8 cellular contexts compared by ENCODE assay signal in the genomic region with DNA sequence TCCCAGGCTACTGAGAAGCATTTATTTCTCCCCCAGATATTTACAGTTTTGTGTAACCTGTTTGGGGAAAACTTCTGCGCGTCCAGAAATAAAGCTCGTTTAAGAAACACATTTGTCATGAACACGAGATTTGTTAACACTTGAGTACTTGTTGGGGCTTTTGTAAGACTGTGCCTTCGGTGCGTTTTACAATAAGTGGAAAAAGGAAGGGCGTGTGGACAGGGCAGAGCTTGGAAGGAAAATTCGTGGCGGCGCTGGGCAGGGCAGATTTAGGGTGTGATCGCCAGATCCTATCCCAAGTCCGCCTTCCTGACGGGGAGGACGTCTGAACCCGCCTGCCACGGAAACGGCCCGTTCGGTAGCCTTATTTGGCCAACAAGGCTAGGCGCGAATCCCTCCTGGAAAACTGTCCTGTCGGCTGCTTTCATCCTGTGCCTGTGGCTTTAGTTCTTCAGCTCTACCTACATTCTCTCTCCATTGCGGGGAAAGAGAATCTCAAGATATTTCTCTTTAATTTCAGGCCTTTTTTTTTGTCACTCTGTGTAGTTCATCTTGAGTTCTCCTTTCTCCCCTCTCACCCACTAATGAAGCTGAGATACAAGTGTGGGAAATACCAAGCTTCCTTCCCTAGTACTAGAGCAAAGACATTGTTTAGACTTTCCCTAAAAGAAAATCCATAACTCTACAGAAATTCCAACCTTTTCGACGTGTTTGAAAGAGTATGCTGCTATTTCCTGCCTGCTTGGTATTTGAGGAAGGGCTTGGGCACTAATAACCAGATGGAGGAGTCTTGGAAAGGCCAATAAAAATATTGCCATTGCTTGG. TPM values are rescaled to one million over a fixed set of nuclear protein-coding genes. Genes with fewer than 3 reads are reported as not detected.
DNase-seq lines count a peak whose midpoint lies in the region; ATAC-seq and TF ChIP-seq lines count a peak whose summit lies in the region.

No MANE protein-coding gene starts in this region.

- peak overlapping the region; percentile 90 to 99 for H3K4me3 Mint-ChIP-seq in activated T-cell treated with anti-CD3 and anti-CD28 coated beads, Interleukin-2, amount 50 U/mL, for 72 hours
- H3K4me3 Mint-ChIP-seq in naive thymus-derived CD4-positive, alpha-beta T cell: peak overlapping the region; percentile 87 to 95 (median 92)

- H3K4me3 ChIP-seq in GM08714 (ENCODE audit: low read length) (peak overlapping the region; percentile 82), upper lobe of right lung (peak overlapping the region; percentile 96)
- H3K4me3 ChIP-seq in naive thymus-derived CD4-positive, alpha-beta T cell (ENCODE audit: low read length): peak overlapping the region; percentile 78

- peaks cover 13% of the 10 kb centered on the region for H3K27me3 Mint-ChIP-seq in activated T-cell treated with anti-CD3 and anti-CD28 coated beads, Interleukin-2, amount 50 U/mL, for 72 hours (ENCODE audit: low read depth)
- H3K27me3 Mint-ChIP-seq in naive thymus-derived CD4-positive, alpha-beta T cell: peaks cover 5 to 35% (median 13%) of the 10 kb centered on the region in 5 donors

- peaks cover 0 to 2% of the 10 kb centered on the region in 2 donors for H3K36me3 Mint-ChIP-seq in activated T-cell treated with anti-CD3 and anti-CD28 coated beads, Interleukin-2, amount 50 U/mL, for 72 hours (ENCODE audit: insufficient read depth in 2 of 2)
- H3K36me3 Mint-ChIP-seq in naive thymus-derived CD4-positive, alpha-beta T cell: peaks cover 0 to 7% (median 0%) of the 10 kb centered on the region in 5 donors

- H3K27me3 ChIP-seq in naive thymus-derived CD4-positive, alpha-beta T cell (ENCODE audit: control insufficient read depth in 2 of 2, insufficient read depth in 2 of 2, low read length in 2 of 2): peaks cover 0 to 3% of the 10 kb centered on the region in 2 donors
- H3K27me3 ChIP-seq in upper lobe of right lung: no peaks in the 10 kb centered on the region

- no peak for TF ChIP-seq CTCF in upper lobe of right lung (IDR thresholded peaks at IDR 0.05)

- H3K9me3 ChIP-seq in naive thymus-derived CD4-positive, alpha-beta T cell (ENCODE audit: control insufficient read depth in 2 of 3, low read length in 3 of 3): no peaks in the 10 kb centered on the region
- no peaks in the 10 kb centered on the region for H3K9me3 ChIP-seq in upper lobe of right lung

- peak; percentile 56 for DNase-seq in HEK293T (ENCODE audit: extremely low spot score)
- peak; percentile 38 to 64 for DNase-seq in NCI-H526 (lab: John Stamatoyannopoulos, UW)
- peak; percentile 15 to 18 for DNase-seq in activated T-cell treated with anti-CD3 and anti-CD28 coated beads, Interleukin-2, amount 50 U/mL, for 72 hours
- DNase-seq in fibroblast of the conjunctiva (ENCODE audit: low read depth): peak; percentile 77
- DNase-seq in naive thymus-derived CD4-positive, alpha-beta T cell: peak in 4 of 9 donors; percentile 9 to 22 (median 14)
- peak; percentile 87 for DNase-seq in upper lobe of right lung
- no peak for DNase-seq in KG1 (lab: John Stamatoyannopoulos, UW)

- intact Hi-C loops in naive thymus-derived CD4-positive, alpha-beta T cell (cut with micrococcal nuclease): loop anchor here (5.0 kb wide), 2 partner anchors 45 to 635 kb away; no protein-coding TSS in a partner anchor
- intact Hi-C loops in upper lobe of right lung (cut with DNase I): no loop called here

- H3K36me3 ChIP-seq in naive thymus-derived CD4-positive, alpha-beta T cell (ENCODE audit: control insufficient read depth in 2 of 3, insufficient read depth in 3 of 3, low read length in 3 of 3): peaks cover 0 to 2% (median 0%) of the 10 kb centered on the region in 3 experiments
- peaks cover 15% of the 10 kb centered on the region for H3K36me3 ChIP-seq in upper lobe of right lung

- H3K4me1 Mint-ChIP-seq in activated T-cell treated with anti-CD3 and anti-CD28 coated beads, Interleukin-2, amount 50 U/mL, for 72 hours (ENCODE audit: low read depth): peaks cover 22% of the 10 kb centered on the region
- peaks cover 19 to 36% (median 31%) of the 10 kb centered on the region in 7 donors for H3K4me1 Mint-ChIP-seq in naive thymus-derived CD4-positive, alpha-beta T cell

- H3K9me3 Mint-ChIP-seq in activated T-cell treated with anti-CD3 and anti-CD28 coated beads, Interleukin-2, amount 50 U/mL, for 72 hours: no peaks in the 10 kb centered on the region
- H3K9me3 Mint-ChIP-seq in naive thymus-derived CD4-positive, alpha-beta T cell: peaks cover 0 to 3% (median 0%) of the 10 kb centered on the region in 11 donors

- POLR2A ChIA-PET in HEK293T (lab: Yijun Ruan, JAX): interaction anchor here (0.6 to 1.1 kb wide), 3 partner anchors 66 to 119 kb away, joined by 3 read pairs; no protein-coding TSS in a partner anchor
- POLR2A ChIA-PET in naive thymus-derived CD4-positive, alpha-beta T cell (lab: Charles Lee): no interaction called here

- H3K4me1 ChIP-seq in naive thymus-derived CD4-positive, alpha-beta T cell (ENCODE audit: control insufficient read depth in 2 of 2, insufficient read depth in 2 of 2, low read length in 2 of 2): peaks cover 5 to 17% of the 10 kb centered on the region in 2 donors
- peaks cover 16% of the 10 kb centered on the region for H3K4me1 ChIP-seq in upper lobe of right lung

- ATAC-seq in activated T-cell treated with anti-CD3 and anti-CD28 coated beads, Interleukin-2, amount 50 U/mL, for 72 hours (replicated peaks in 1 of 2): no peak
- no peak for ATAC-seq in naive thymus-derived CD4-positive, alpha-beta T cell
- peak; percentile 84 for ATAC-seq in upper lobe of right lung

- no peak overlapping the region for H3K27ac Mint-ChIP-seq in activated T-cell treated with anti-CD3 and anti-CD28 coated beads, Interleukin-2, amount 50 U/mL, for 72 hours
- H3K27ac Mint-ChIP-seq in naive thymus-derived CD4-positive, alpha-beta T cell: peak overlapping the region; percentile 14 to 79 (median 50)

- CTCF ChIA-PET in HEK293T (lab: Yijun Ruan, JAX): interaction anchor here (0.7 to 1.0 kb wide), 2 partner anchors 11 to 1481 kb away, joined by 3 read pairs; no protein-coding TSS in a partner anchor
- CTCF ChIA-PET in naive thymus-derived CD4-positive, alpha-beta T cell (lab: Charles Lee): interaction anchor here (0.5 kb wide), 1 partner anchor 242 kb away, joined by 4 read pairs; no protein-coding TSS in a partner anchor

- H3K27ac ChIP-seq in naive thymus-derived CD4-positive, alpha-beta T cell (ENCODE audit: low read depth, low read length): peak overlapping the region; percentile 63
- H3K27ac ChIP-seq in upper lobe of right lung: peak overlapping the region; percentile 96

TF ChIP-seq in HEK293T, 16 proteins besides CTCF, POLR2A, EP300 and RAD21:
- TF ChIP-seq TARDBP (IDR thresholded peaks at IDR 0.05) (no peak), FOXA1 (IDR thresholded peaks at IDR 0.05) (no peak), HDGF (IDR thresholded peaks at IDR 0.05; ENCODE audit: borderline replicate concordance) (no peak), CTBP1 (IDR thresholded peaks at IDR 0.05; ENCODE audit: borderline replicate concordance) (no peak), NFRKB (IDR thresholded peaks at IDR 0.05) (no peak), ZNF384 (IDR thresholded peaks at IDR 0.05) (no peak), SP1 (IDR thresholded peaks at IDR 0.05) (no peak), BHLHE40 (IDR thresholded peaks at IDR 0.05; ENCODE audit: borderline replicate concordance) (no peak), ELF4 (IDR thresholded peaks at IDR 0.05) (no peak), SUZ12 (IDR thresholded peaks at IDR 0.05) (no peak)
- TF ChIP-seq, protein P1, sequence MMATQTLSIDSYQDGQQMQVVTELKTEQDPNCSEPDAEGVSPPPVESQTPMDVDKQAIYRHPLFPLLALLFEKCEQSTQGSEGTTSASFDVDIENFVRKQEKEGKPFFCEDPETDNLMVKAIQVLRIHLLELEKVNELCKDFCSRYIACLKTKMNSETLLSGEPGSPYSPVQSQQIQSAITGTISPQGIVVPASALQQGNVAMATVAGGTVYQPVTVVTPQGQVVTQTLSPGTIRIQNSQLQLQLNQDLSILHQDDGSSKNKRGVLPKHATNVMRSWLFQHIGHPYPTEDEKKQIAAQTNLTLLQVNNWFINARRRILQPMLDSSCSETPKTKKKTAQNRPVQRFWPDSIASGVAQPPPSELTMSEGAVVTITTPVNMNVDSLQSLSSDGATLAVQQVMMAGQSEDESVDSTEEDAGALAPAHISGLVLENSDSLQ (IDR thresholded peaks at IDR 0.05): no peak

RNA-seq across cellular contexts. Expression of a gene that starts 0.9 kb away (rescaled TPM):
- total RNA-seq in activated T-cell treated with anti-CD3 and anti-CD28 coated beads, Interleukin-2, amount 50 U/mL, for 72 hours: 10 to 100 TPM; 17.6 to 21.4 TPM
- 10 to 100 TPM; 14.4 to 61.7 (median 31.4) TPM for total RNA-seq in naive thymus-derived CD4-positive, alpha-beta T cell
- 10 to 100 TPM; 38.1 to 42.0 TPM for polyA plus RNA-seq in naive thymus-derived CD4-positive, alpha-beta T cell
- total RNA-seq in upper lobe of right lung: 82.8 TPM
